Comparison of ENCODE assay signal across 1 cellular context in genomic region chr11:75204012-75204674, GRCh38.
TF ChIP-seq lines count a peak whose summit lies in the region.

No MANE protein-coding gene starts in this region.

TF ChIP-seq in HepG2, 621 proteins besides CTCF, POLR2A, EP300 and RAD21 (continued from another document):
- peak; percentile 3; the same call in 1 of the 2 replicates for TF ChIP-seq ZNF768 (CRISPR knock-in tag; IDR thresholded peaks at IDR 0.05)
- no peak for TF ChIP-seq CHD2 (IDR thresholded peaks at IDR 0.05; ENCODE audit: low read depth, low read length)
- TF ChIP-seq, protein P1, sequence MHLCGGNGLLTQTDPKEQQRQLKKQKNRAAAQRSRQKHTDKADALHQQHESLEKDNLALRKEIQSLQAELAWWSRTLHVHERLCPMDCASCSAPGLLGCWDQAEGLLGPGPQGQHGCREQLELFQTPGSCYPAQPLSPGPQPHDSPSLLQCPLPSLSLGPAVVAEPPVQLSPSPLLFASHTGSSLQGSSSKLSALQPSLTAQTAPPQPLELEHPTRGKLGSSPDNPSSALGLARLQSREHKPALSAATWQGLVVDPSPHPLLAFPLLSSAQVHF (CRISPR knock-in tag; IDR thresholded peaks at IDR 0.05), result no peak
- TF ChIP-seq SAP130 (CRISPR knock-in tag; IDR thresholded peaks at IDR 0.05; ENCODE audit: low read depth), result peak; percentile 46
- no peak for TF ChIP-seq ZNF672 (CRISPR knock-in tag; IDR thresholded peaks at IDR 0.05)
- TF ChIP-seq, protein P2, sequence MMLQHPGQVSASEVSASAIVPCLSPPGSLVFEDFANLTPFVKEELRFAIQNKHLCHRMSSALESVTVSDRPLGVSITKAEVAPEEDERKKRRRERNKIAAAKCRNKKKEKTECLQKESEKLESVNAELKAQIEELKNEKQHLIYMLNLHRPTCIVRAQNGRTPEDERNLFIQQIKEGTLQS (CRISPR knock-in tag; IDR thresholded peaks at IDR 0.05), result no peak
- peak; percentile 88 for TF ChIP-seq ZFX (CRISPR knock-in tag; IDR thresholded peaks at IDR 0.05; ENCODE audit: low read depth)
- TF ChIP-seq TCF7L2 (IDR thresholded peaks at IDR 0.05; ENCODE audit: low read depth, low read length), result no peak
- TF ChIP-seq, protein P3, sequence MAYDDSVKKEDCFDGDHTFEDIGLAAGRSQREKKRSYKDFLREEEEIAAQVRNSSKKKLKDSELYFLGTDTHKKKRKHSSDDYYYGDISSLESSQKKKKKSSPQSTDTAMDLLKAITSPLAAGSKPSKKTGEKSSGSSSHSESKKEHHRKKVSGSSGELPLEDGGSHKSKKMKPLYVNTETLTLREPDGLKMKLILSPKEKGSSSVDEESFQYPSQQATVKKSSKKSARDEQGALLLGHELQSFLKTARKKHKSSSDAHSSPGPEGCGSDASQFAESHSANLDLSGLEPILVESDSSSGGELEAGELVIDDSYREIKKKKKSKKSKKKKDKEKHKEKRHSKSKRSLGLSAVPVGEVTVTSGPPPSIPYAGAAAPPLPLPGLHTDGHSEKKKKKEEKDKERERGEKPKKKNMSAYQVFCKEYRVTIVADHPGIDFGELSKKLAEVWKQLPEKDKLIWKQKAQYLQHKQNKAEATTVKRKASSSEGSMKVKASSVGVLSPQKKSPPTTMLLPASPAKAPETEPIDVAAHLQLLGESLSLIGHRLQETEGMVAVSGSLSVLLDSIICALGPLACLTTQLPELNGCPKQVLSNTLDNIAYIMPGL (CRISPR knock-in tag; IDR thresholded peaks at IDR 0.05; ENCODE audit: borderline replicate concordance in 1 of 2, low read depth in 1 of 2), result no peak; a peak in 1 of 4 replicates
- no peak for TF ChIP-seq DZIP1 (CRISPR knock-in tag; IDR thresholded peaks at IDR 0.05)
- TF ChIP-seq TRIM22 (IDR thresholded peaks at IDR 0.05), result no peak
- no peak for TF ChIP-seq ZNF10 (CRISPR knock-in tag; IDR thresholded peaks at IDR 0.05; ENCODE audit: borderline replicate concordance, low read depth)
- no peak; the same call in 1 of the 2 replicates for TF ChIP-seq ZNF564 (CRISPR knock-in tag; IDR thresholded peaks at IDR 0.05)
- no peak for TF ChIP-seq ZNF382 (CRISPR knock-in tag; IDR thresholded peaks at IDR 0.05; ENCODE audit: borderline replicate concordance)
- peak; percentile 61; the same call in 1 of the 2 replicates for TF ChIP-seq ZNF614 (CRISPR knock-in tag; IDR thresholded peaks at IDR 0.05; ENCODE audit: borderline replicate concordance)
- TF ChIP-seq, protein P4, sequence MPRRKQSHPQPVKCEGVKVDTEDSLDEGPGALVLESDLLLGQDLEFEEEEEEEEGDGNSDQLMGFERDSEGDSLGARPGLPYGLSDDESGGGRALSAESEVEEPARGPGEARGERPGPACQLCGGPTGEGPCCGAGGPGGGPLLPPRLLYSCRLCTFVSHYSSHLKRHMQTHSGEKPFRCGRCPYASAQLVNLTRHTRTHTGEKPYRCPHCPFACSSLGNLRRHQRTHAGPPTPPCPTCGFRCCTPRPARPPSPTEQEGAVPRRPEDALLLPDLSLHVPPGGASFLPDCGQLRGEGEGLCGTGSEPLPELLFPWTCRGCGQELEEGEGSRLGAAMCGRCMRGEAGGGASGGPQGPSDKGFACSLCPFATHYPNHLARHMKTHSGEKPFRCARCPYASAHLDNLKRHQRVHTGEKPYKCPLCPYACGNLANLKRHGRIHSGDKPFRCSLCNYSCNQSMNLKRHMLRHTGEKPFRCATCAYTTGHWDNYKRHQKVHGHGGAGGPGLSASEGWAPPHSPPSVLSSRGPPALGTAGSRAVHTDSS (CRISPR knock-in tag; conservative IDR thresholded peaks at IDR 0.05), result no peak
- TF ChIP-seq ZNF883 (CRISPR knock-in tag; IDR thresholded peaks at IDR 0.05; ENCODE audit: not compliant biosample characterization), result no peak
- no peak for TF ChIP-seq ELK4 (CRISPR knock-in tag; IDR thresholded peaks at IDR 0.05; ENCODE audit: borderline replicate concordance)
- TF ChIP-seq HNF1B (CRISPR knock-in tag; IDR thresholded peaks at IDR 0.05), result no peak; the same call in 1 of the 2 replicates
- TF ChIP-seq MAFG (CRISPR knock-in tag; IDR thresholded peaks at IDR 0.05), result no peak
- TF ChIP-seq SNAI1 (CRISPR knock-in tag; IDR thresholded peaks at IDR 0.05; ENCODE audit: borderline replicate concordance), result no peak
- no peak for TF ChIP-seq EHMT2 (IDR thresholded peaks at IDR 0.05; ENCODE audit: borderline replicate concordance, low read depth, low read length)
- TF ChIP-seq FLYWCH1 (CRISPR knock-in tag; IDR thresholded peaks at IDR 0.05), result no peak
- TF ChIP-seq, protein P5, sequence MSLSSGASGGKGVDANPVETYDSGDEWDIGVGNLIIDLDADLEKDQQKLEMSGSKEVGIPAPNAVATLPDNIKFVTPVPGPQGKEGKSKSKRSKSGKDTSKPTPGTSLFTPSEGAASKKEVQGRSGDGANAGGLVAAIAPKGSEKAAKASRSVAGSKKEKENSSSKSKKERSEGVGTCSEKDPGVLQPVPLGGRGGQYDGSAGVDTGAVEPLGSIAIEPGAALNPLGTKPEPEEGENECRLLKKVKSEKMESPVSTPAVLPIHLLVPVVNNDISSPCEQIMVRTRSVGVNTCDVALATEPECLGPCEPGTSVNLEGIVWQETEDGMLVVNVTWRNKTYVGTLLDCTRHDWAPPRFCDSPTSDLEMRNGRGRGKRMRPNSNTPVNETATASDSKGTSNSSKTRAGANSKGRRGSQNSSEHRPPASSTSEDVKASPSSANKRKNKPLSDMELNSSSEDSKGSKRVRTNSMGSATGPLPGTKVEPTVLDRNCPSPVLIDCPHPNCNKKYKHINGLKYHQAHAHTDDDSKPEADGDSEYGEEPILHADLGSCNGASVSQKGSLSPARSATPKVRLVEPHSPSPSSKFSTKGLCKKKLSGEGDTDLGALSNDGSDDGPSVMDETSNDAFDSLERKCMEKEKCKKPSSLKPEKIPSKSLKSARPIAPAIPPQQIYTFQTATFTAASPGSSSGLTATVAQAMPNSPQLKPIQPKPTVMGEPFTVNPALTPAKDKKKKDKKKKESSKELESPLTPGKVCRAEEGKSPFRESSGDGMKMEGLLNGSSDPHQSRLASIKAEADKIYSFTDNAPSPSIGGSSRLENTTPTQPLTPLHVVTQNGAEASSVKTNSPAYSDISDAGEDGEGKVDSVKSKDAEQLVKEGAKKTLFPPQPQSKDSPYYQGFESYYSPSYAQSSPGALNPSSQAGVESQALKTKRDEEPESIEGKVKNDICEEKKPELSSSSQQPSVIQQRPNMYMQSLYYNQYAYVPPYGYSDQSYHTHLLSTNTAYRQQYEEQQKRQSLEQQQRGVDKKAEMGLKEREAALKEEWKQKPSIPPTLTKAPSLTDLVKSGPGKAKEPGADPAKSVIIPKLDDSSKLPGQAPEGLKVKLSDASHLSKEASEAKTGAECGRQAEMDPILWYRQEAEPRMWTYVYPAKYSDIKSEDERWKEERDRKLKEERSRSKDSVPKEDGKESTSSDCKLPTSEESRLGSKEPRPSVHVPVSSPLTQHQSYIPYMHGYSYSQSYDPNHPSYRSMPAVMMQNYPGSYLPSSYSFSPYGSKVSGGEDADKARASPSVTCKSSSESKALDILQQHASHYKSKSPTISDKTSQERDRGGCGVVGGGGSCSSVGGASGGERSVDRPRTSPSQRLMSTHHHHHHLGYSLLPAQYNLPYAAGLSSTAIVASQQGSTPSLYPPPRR (CRISPR knock-in tag; IDR thresholded peaks at IDR 0.05; ENCODE audit: borderline replicate concordance), result peak; percentile 51; the same call in 1 of the 2 replicates
- TF ChIP-seq ZNF235 (CRISPR knock-in tag; IDR thresholded peaks at IDR 0.05; ENCODE audit: borderline replicate concordance), result no peak
- no peak for TF ChIP-seq ZNF780A (CRISPR knock-in tag; IDR thresholded peaks at IDR 0.05)
- no peak for TF ChIP-seq HBP1 (CRISPR knock-in tag; IDR thresholded peaks at IDR 0.05; ENCODE audit: low read depth)
- no peak for TF ChIP-seq AKAP8 (CRISPR knock-in tag; IDR thresholded peaks at IDR 0.05)
- no peak for TF ChIP-seq ZNF572 (CRISPR knock-in tag; IDR thresholded peaks at IDR 0.05)
- TF ChIP-seq, protein P6, sequence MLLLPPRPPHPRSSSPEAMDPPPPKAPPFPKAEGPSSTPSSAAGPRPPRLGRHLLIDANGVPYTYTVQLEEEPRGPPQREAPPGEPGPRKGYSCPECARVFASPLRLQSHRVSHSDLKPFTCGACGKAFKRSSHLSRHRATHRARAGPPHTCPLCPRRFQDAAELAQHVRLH (CRISPR knock-in tag; IDR thresholded peaks at IDR 0.05; ENCODE audit: borderline replicate concordance, low read depth), result no peak
- TF ChIP-seq, protein P7, sequence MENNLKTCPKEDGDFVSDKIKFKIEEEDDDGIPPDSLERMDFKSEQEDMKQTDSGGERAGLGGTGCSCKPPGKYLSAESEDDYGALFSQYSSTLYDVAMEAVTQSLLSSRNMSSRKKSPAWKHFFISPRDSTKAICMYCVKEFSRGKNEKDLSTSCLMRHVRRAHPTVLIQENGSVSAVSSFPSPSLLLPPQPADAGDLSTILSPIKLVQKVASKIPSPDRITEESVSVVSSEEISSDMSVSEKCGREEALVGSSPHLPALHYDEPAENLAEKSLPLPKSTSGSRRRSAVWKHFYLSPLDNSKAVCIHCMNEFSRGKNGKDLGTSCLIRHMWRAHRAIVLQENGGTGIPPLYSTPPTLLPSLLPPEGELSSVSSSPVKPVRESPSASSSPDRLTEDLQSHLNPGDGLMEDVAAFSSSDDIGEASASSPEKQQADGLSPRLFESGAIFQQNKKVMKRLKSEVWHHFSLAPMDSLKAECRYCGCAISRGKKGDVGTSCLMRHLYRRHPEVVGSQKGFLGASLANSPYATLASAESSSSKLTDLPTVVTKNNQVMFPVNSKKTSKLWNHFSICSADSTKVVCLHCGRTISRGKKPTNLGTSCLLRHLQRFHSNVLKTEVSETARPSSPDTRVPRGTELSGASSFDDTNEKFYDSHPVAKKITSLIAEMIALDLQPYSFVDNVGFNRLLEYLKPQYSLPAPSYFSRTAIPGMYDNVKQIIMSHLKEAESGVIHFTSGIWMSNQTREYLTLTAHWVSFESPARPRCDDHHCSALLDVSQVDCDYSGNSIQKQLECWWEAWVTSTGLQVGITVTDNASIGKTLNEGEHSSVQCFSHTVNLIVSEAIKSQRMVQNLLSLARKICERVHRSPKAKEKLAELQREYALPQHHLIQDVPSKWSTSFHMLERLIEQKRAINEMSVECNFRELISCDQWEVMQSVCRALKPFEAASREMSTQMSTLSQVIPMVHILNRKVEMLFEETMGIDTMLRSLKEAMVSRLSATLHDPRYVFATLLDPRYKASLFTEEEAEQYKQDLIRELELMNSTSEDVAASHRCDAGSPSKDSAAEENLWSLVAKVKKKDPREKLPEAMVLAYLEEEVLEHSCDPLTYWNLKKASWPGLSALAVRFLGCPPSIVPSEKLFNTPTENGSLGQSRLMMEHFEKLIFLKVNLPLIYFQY (CRISPR knock-in tag; IDR thresholded peaks at IDR 0.05; ENCODE audit: borderline replicate concordance), result no peak
- TF ChIP-seq ZNF761 (CRISPR knock-in tag; conservative IDR thresholded peaks at IDR 0.05), result 0 out of 2 replicates have a peak, but pooled peaks have one; percentile 10
- TF ChIP-seq SETDB1 (CRISPR knock-in tag; IDR thresholded peaks at IDR 0.05; ENCODE audit: borderline replicate concordance), result no peak
- TF ChIP-seq BORCS8-MEF2B (CRISPR knock-in tag; IDR thresholded peaks at IDR 0.05), result no peak
- TF ChIP-seq TEAD3 (CRISPR knock-in tag; optimal IDR thresholded peaks at IDR 0.05; ENCODE audit: borderline replicate concordance), result peak; percentile 53
